Comparison of ENCODE assay signal across 11 cellular contexts in genomic region chr2:181619511-181619910, GRCh38. TPM values are rescaled to one million over a fixed set of nuclear protein-coding genes. Genes with fewer than 3 reads are reported as not detected.
"Had no signal": no experiment of that assay in that cellular context is flagged by ENCODE, and none has a peak within 500 bp of the region (broad histone marks: within the 10 kb centered on the region; RNA-seq: fewer than 3 reads in every experiment).

No MANE protein-coding gene starts in this region.

- H3K9me3 Mint-ChIP-seq: HFFc6 had no signal

- H3K9ac ChIP-seq: GM23248 had no signal

- H3K4me3 ChIP-seq: GM23248, HAP-1, K562 had no signal

- ATAC-seq: HCT116, K562 had no signal

- DNase-seq: GM23248, GOT3, H7, HFFc6, IMR-90, KG1 had no signal

- H3K9me3 ChIP-seq: HAP-1 had no signal

- H3K4me1 ChIP-seq: HAP-1 had no signal

- H3K27ac ChIP-seq: GM23248, HL-60 had no signal

- H3K4me3 Mint-ChIP-seq: HFFc6 had no signal

- H2AFZ ChIP-seq: GM23248 had no signal

- H3K27ac Mint-ChIP-seq: HFFc6 had no signal

- H3K36me3 ChIP-seq: HAP-1 had no signal

- FAIRE-seq: HTR-8/SVneo, K562 had no signal

RNA-seq across cellular contexts. Expression of gene CERKL, which starts 37.4 kb away (rescaled TPM):
- total RNA-seq: GM23248, K562 had no signal
- polyA plus RNA-seq: IMR-90 had no signal
